ENCODE assay signal across 8 cellular contexts in genomic region chr2:231297108-231297908, GRCh38.
DNase-seq lines count a peak whose midpoint lies in the region; ATAC-seq and TF ChIP-seq lines count a peak whose summit lies in the region.

No MANE protein-coding gene starts in this region.

- H3K4me1 Mint-ChIP-seq in HFFc6 (ENCODE audit: low read depth) = peaks cover 16% of the 10 kb centered on the region

- H3K27ac Mint-ChIP-seq in HFFc6 = 0 out of 2 replicates have a peak overlapping the region, but pooled peaks have one; percentile 18

- peak; percentile 77 for ATAC-seq in left ventricle myocardium superior
- no peak for ATAC-seq in HG03520 (IDR thresholded peaks at IDR 0.05; ENCODE audit: unreplicated experiment)

- TF ChIP-seq POLR2A in adrenal gland (IDR thresholded peaks at IDR 0.05) = no peak

- peaks cover 5% of the 10 kb centered on the region; the same call in 1 of the 2 replicates for H3K27me3 Mint-ChIP-seq in HFFc6 (ENCODE audit: insufficient read depth)

- intact Hi-C loops in adrenal gland (cut with DNase I) = loop anchor here (10.0 kb wide), 2 partner anchors 73 to 97 kb away; partner anchors contain the start of gene B3GNT7 (in 1 of the 2)
- intact Hi-C loops in left ventricle myocardium superior (cut with micrococcal nuclease) = no loop called here

- H3K9me3 Mint-ChIP-seq in HFFc6 = no peaks in the 10 kb centered on the region

- peak overlapping the region in 1 of 5 donors; percentile 56 for H3K27ac ChIP-seq in adrenal gland

- H3K4me1 ChIP-seq in adrenal gland (replicated peaks in 1 of 2) = peaks cover 0 to 6% of the 10 kb centered on the region in 2 donors

- no peak overlapping the region for H3K4me3 Mint-ChIP-seq in HFFc6

- DNase-seq in activated naive CD4-positive, alpha-beta T cell treated with Interleukin-2 at 50 U/mL for 16 hours = peak; percentile 15
- DNase-seq in activated naive CD4-positive, alpha-beta T cell treated with anti-CD3 and anti-CD28 coated beads, Interleukin-2, amount 50 U/mL, for 16 hours = no peak
- DNase-seq in HFFc6 = peak; percentile 35
- peak; percentile 33 for DNase-seq in NCI-H2196 treated with DMSO at 0.1 percent for 48 hours (lab: John Stamatoyannopoulos, UW; ENCODE audit: unreplicated experiment)
- DNase-seq in adrenal gland = peak; percentile 45 to 84 (median 70)
- peak; percentile 75 for DNase-seq in left ventricle myocardium superior
- peak; percentile 29 for DNase-seq in pulmonary artery endothelial cell (ENCODE audit: low read depth, low spot score)

- peaks cover 10% of the 10 kb centered on the region for H3K36me3 Mint-ChIP-seq in HFFc6 (ENCODE audit: low read depth)

- WGBS in adrenal gland, 4 donors = 51 to 63% (median 52%) methylated on average over 12 of the region's 12 CpGs

- no peak overlapping the region for H3K4me3 ChIP-seq in adrenal gland

- no peaks in the 10 kb centered on the region for H3K27me3 ChIP-seq in adrenal gland

- peaks cover 0 to 5% of the 10 kb centered on the region in 2 donors for H3K36me3 ChIP-seq in adrenal gland (replicated peaks in 1 of 2)

- peak; percentile 79 for TF ChIP-seq CTCF in HFFc6 (IDR thresholded peaks at IDR 0.05)
- TF ChIP-seq CTCF in adrenal gland (IDR thresholded peaks at IDR 0.05) = peak; percentile 40 to 77 (median 72)

- no peaks in the 10 kb centered on the region for H3K9me3 ChIP-seq in adrenal gland (replicated peaks in 1 of 3)
